Comparison of ENCODE assay signal across 14 cellular contexts in the genomic region with DNA sequence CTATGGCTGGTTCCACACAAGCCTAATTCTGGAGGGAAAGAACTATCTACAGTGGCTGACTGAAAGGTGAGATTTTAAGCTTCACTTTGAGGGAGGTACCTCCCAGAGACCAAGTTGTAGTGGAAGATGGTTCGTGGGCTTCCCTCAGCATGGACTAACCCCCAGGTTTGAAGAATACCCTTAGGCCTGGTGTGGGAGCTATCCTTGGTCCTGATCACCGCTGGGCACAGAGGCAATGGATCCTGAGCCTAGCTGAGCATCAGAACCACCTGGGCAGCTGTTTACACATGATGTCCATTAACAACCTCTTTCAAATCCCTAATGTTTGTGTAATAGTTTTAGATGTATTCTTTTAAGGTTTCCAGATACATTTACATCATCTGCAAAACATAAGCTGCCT. TPM values are rescaled to one million over a fixed set of nuclear protein-coding genes. Genes with fewer than 3 reads are reported as not detected.
DNase-seq lines count a peak whose midpoint lies in the region; ATAC-seq, FAIRE-seq and TF ChIP-seq lines count a peak whose summit lies in the region.
"Had no signal": no experiment of that assay in that cellular context is flagged by ENCODE, and none has a peak within 500 bp of the region (broad histone marks: within the 10 kb centered on the region; RNA-seq: fewer than 3 reads in every experiment).

No MANE protein-coding gene starts in this region.

- peaks cover 3% of the 10 kb centered on the region for H3K27me3 Mint-ChIP-seq in stimulated activated naive CD8-positive, alpha-beta T cell treated with anti-CD3 and anti-CD28 coated beads, Interleukin-15, amount 100 ng/mL, for 72 hours
- peaks cover 2% of the 10 kb centered on the region for H3K27me3 Mint-ChIP-seq in endothelial cell (ENCODE audit: unreplicated experiment)

- peak; percentile 12 for DNase-seq in stimulated activated naive CD8-positive, alpha-beta T cell treated with anti-CD3 and anti-CD28 coated beads, Interleukin-15, Interleukin-2, amounts not matched to agents 100 U/mL and 50 U/mL, for 24 hours
- no peak for DNase-seq in stimulated activated naive CD8-positive, alpha-beta T cell treated with anti-CD3 and anti-CD28 coated beads, Interleukin-15, amount 100 ng/mL, for 72 hours
- DNase-seq in endothelial cell (ENCODE audit: low spot score) (peak; percentile 12), urothelium cell line (ENCODE audit: low spot score) (peak; percentile 32), NCI-H526 treated with DMSO at 0.1 percent for 48 hours (lab: John Stamatoyannopoulos, UW) (no peak)
- DNase-seq: CD4-positive, alpha-beta T cell; NCI-H1436 treated with DMSO at 0.1 percent for 48 hours; NCI-H748 treated with DMSO at 0.1 percent for 48 hours; substantia nigra had no signal

- TF ChIP-seq CTCF in endothelial cell (IDR thresholded peaks at IDR 0.05; ENCODE audit: unreplicated experiment): no peak

- H3K4me3 Mint-ChIP-seq in stimulated activated naive CD8-positive, alpha-beta T cell treated with anti-CD3 and anti-CD28 coated beads, Interleukin-15, amount 100 ng/mL, for 72 hours: no peak overlapping the region
- no peak overlapping the region for H3K4me3 Mint-ChIP-seq in endothelial cell (ENCODE audit: unreplicated experiment)
- H3K4me3 Mint-ChIP-seq: CD4-positive, alpha-beta T cell had no signal

- H3K9me3 Mint-ChIP-seq in stimulated activated naive CD8-positive, alpha-beta T cell treated with anti-CD3 and anti-CD28 coated beads, Interleukin-15, amount 100 ng/mL, for 72 hours: peaks cover 5 to 12% of the 10 kb centered on the region in 2 donors
- no peaks in the 10 kb centered on the region for H3K9me3 Mint-ChIP-seq in endothelial cell (ENCODE audit: unreplicated experiment)
- H3K9me3 Mint-ChIP-seq: CD4-positive, alpha-beta T cell had no signal

- no peak for ATAC-seq in stimulated activated naive CD8-positive, alpha-beta T cell treated with anti-CD3 and anti-CD28 coated beads, Interleukin-15, Interleukin-2, amounts not matched to agents 100 U/mL and 50 U/mL, for 24 hours
- no peak for ATAC-seq in stimulated activated naive CD8-positive, alpha-beta T cell treated with anti-CD3 and anti-CD28 coated beads, Interleukin-15, amount 100 ng/mL, for 72 hours
- ATAC-seq in HG02852 (IDR thresholded peaks at IDR 0.05; ENCODE audit: unreplicated experiment) (no peak), HG03439 (IDR thresholded peaks at IDR 0.05; ENCODE audit: unreplicated experiment) (no peak)

- no peak for FAIRE-seq in urothelium cell line (lab: Jason Lieb, UNC)

- no peaks in the 10 kb centered on the region for H3K36me3 Mint-ChIP-seq in endothelial cell (ENCODE audit: low read depth, unreplicated experiment)

- no peaks in the 10 kb centered on the region for H3K4me1 Mint-ChIP-seq in stimulated activated naive CD8-positive, alpha-beta T cell treated with anti-CD3 and anti-CD28 coated beads, Interleukin-15, amount 100 ng/mL, for 72 hours
- peaks cover 6% of the 10 kb centered on the region for H3K4me1 Mint-ChIP-seq in endothelial cell (ENCODE audit: unreplicated experiment)

- no peak overlapping the region for H3K27ac Mint-ChIP-seq in stimulated activated naive CD8-positive, alpha-beta T cell treated with anti-CD3 and anti-CD28 coated beads, Interleukin-15, amount 100 ng/mL, for 72 hours
- H3K27ac Mint-ChIP-seq in endothelial cell (ENCODE audit: unreplicated experiment): no peak overlapping the region
- H3K27ac Mint-ChIP-seq: CD4-positive, alpha-beta T cell had no signal

TF ChIP-seq in PFSK-1, 5 proteins besides CTCF, POLR2A, EP300 and RAD21:
- TF ChIP-seq, protein P1, sequence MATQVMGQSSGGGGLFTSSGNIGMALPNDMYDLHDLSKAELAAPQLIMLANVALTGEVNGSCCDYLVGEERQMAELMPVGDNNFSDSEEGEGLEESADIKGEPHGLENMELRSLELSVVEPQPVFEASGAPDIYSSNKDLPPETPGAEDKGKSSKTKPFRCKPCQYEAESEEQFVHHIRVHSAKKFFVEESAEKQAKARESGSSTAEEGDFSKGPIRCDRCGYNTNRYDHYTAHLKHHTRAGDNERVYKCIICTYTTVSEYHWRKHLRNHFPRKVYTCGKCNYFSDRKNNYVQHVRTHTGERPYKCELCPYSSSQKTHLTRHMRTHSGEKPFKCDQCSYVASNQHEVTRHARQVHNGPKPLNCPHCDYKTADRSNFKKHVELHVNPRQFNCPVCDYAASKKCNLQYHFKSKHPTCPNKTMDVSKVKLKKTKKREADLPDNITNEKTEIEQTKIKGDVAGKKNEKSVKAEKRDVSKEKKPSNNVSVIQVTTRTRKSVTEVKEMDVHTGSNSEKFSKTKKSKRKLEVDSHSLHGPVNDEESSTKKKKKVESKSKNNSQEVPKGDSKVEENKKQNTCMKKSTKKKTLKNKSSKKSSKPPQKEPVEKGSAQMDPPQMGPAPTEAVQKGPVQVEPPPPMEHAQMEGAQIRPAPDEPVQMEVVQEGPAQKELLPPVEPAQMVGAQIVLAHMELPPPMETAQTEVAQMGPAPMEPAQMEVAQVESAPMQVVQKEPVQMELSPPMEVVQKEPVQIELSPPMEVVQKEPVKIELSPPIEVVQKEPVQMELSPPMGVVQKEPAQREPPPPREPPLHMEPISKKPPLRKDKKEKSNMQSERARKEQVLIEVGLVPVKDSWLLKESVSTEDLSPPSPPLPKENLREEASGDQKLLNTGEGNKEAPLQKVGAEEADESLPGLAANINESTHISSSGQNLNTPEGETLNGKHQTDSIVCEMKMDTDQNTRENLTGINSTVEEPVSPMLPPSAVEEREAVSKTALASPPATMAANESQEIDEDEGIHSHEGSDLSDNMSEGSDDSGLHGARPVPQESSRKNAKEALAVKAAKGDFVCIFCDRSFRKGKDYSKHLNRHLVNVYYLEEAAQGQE (IDR thresholded peaks at IDR 0.05; ENCODE audit: insufficient read depth in 1 of 2, low read depth in 2 of 2, low read length in 2 of 2): peak; percentile 93 to 98
- no peak for TF ChIP-seq FOXP2 (optimal IDR thresholded peaks at IDR 0.05; ENCODE audit: borderline replicate concordance, extremely low read depth, extremely low read length, insufficient read depth)

RNA-seq across cellular contexts. Expression of gene DAO, which starts 10.3 kb away (rescaled TPM):
- not detected for polyA plus RNA-seq in PFSK-1 (2012; ENCODE audit: insufficient read length, low read depth)
- 0.41 TPM for total RNA-seq in endothelial cell (ENCODE audit: unreplicated experiment)
- total RNA-seq: CD4-positive, alpha-beta T cell; prostate gland; T-helper 1 cell treated with Interleukin-12 subunit alpha and Interleukin-12 subunit beta and Interleukin-4 antibody, amounts not matched to agents 30 ng/mL and 1 ng/mL, for 36 hours had no signal

RNA-seq across cellular contexts. Expression of gene SSH1, which starts 32.8 kb away (rescaled TPM):
- 14.7 TPM for polyA plus RNA-seq in PFSK-1 (2012; ENCODE audit: insufficient read length, low read depth)
- 67.5 TPM for total RNA-seq in endothelial cell (ENCODE audit: unreplicated experiment)

Comparison
In these comparisons a context has a peak if more than half of its experiments do, and no peak if none do; other contexts are left out.
1. DNase-seq: peak in stimulated activated naive CD8-positive, alpha-beta T cell treated with anti-CD3 and anti-CD28 coated beads, Interleukin-15, Interleukin-2, amounts not matched to agents 100 U/mL and 50 U/mL, for 24 hours (single experiment), endothelial cell (single experiment) and urothelium cell line (single experiment); none in stimulated activated naive CD8-positive, alpha-beta T cell treated with anti-CD3 and anti-CD28 coated beads, Interleukin-15, amount 100 ng/mL, for 72 hours (0 of 2) and NCI-H526 treated with DMSO at 0.1 percent for 48 hours (single experiment).